10 cellular contexts compared by ENCODE assay signal in the genomic region with DNA sequence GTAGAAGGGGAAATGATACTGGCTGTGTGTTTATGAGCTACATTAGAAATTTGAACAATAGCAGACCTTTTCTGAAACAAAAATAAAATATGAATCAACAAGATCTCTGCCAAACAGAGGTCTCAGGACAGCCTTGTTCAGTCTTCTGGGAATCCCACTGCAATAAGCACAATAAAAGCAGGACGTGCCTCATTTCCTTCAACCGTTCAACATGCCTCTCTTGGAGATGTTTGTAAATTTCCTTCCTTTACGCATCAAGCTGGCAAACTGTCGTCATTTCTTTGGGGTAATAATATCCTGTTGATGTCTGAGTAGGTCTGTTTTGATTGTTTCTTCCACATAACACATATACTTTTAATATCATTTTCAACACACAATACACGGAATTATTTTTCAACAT.
A peak's percentile ranks its signal among the peaks of the same experiment; 100 is the strongest.
DNase-seq lines count a peak whose midpoint lies in the region; FAIRE-seq and TF ChIP-seq lines count a peak whose summit lies in the region.
"Had no signal": no experiment of that assay in that cellular context is flagged by ENCODE, and none has a peak within 500 bp of the region (broad histone marks: within the 10 kb centered on the region; RNA-seq: fewer than 3 reads in every experiment).

No MANE protein-coding gene starts in this region.

- FAIRE-seq in RCC 7860 (lab: Jason Lieb, UNC), result no peak
- FAIRE-seq: GM18507 had no signal

- TF ChIP-seq CTCF in fibroblast of pulmonary artery (IDR thresholded peaks at IDR 0.05; ENCODE audit: low read length, missing control alignments) (no peak), GM10266 (IDR thresholded peaks at IDR 0.05; ENCODE audit: control insufficient read depth, insufficient read depth, low read depth, missing control alignments) (no peak)

- DNase-seq in ELR (ENCODE audit: low read depth) (peak; percentile 91), RCC 7860 (ENCODE audit: low spot score) (peak; percentile 29), fibroblast of pulmonary artery (ENCODE audit: low read depth) (peak; percentile 99), pons (ENCODE audit: low spot score) (peak; percentile 69), GM10266 (ENCODE audit: extremely low spot score) (no peak), NOMO-1 treated with dmso at 0.1 percent for 144 hours (lab: John Stamatoyannopoulos, UW; ENCODE audit: unreplicated experiment) (no peak), NCI-H1105 treated with DMSO at 0.1 percent for 48 hours (lab: John Stamatoyannopoulos, UW) (no peak), DMS53 treated with DMSO at 0.1 percent for 48 hours (lab: John Stamatoyannopoulos, UW; ENCODE audit: unreplicated experiment) (no peak)
- DNase-seq: NCI-H345 had no signal

- peak overlapping the region; percentile 38 for H3K4me3 ChIP-seq in fibroblast of pulmonary artery (replicated peaks; ENCODE audit: low read depth, low read length)

Comparison
In these comparisons a context has a peak if more than half of its experiments do, and no peak if none do; other contexts are left out.
1. DNase-seq: peak in ELR (single experiment), RCC 7860 (single experiment), fibroblast of pulmonary artery (single experiment) and pons (single experiment); none in GM10266 (single experiment), NOMO-1 treated with dmso at 0.1 percent for 144 hours (single experiment), NCI-H1105 treated with DMSO at 0.1 percent for 48 hours (single experiment) and DMS53 treated with DMSO at 0.1 percent for 48 hours (single experiment).